Comparison of ENCODE assay signal across 13 cellular contexts in the genomic region with DNA sequence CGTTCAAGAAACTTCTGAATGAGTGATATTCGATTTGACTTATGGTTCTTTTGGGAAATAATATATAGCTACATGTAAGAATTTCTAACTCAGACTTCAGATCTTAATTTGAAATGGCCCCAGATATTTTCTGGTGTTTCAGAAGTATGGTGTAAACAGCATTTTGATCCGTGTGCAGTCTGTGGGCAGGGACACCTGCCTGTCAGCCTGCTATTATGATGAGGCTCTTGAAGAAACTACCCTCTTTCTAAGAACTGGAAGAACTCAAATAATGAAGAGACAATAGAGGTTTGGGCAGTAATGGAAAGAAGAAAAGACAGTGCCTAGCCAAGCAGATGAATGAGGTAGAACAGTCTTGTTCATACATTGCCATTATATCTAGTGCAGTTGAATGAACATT.
DNase-seq lines count a peak whose midpoint lies in the region; ATAC-seq, FAIRE-seq and TF ChIP-seq lines count a peak whose summit lies in the region.
"Had no signal": no experiment of that assay in that cellular context is flagged by ENCODE, and none has a peak within 500 bp of the region (broad histone marks: within the 10 kb centered on the region; RNA-seq: fewer than 3 reads in every experiment).

No MANE protein-coding gene starts in this region.

- dilution Hi-C loops in IMR-90 (cut with HindIII; ENCODE audit: low sequenced_read_pairs, unreplicated experiment), result no loop called here

- H3K23ac ChIP-seq in IMR-90 (ENCODE audit: low read depth, low read length), result no peak overlapping the region

- no peak overlapping the region for H4K8ac ChIP-seq in IMR-90 (ENCODE audit: low read depth in 2 of 2, low read length in 2 of 2)

- peak overlapping the region; percentile 35 for H2BK120ac ChIP-seq in IMR-90 (ENCODE audit: low read depth, low read length)

- no CpG with 5 or more reads among the region's 3 CpGs for WGBS in IMR-90 (ENCODE audit: extremely low coverage in 2 of 2, insufficient read length in 1 of 2), 2 experiments
- 27 to 49% (median 37%) methylated on average over 3 of the region's 3 CpGs for WGBS in stomach, 5 donors

- CTCF ChIA-PET in IMR-90 (lab: Yijun Ruan, JAX), result interaction anchor here (0.5 to 0.6 kb wide), 2 partner anchors 13 to 50 kb away, joined by 3 read pairs; no protein-coding TSS in a partner anchor
- CTCF ChIA-PET in CD4-positive, alpha-beta memory T cell (lab: Charles Lee; ENCODE audit: partially characterized antibody), result no interaction called here

- H3K9me3 Mint-ChIP-seq in astrocyte (ENCODE audit: unreplicated experiment), result peaks cover 1% of the 10 kb centered on the region
- H3K9me3 Mint-ChIP-seq in CD4-positive, alpha-beta memory T cell, result no peaks in the 10 kb centered on the region

- no peak overlapping the region for H2AK5ac ChIP-seq in IMR-90 (ENCODE audit: low read depth, low read length)

- no peak for TF ChIP-seq EP300 in stomach (IDR thresholded peaks at IDR 0.05)

- H3K4me2 ChIP-seq in IMR-90 (ENCODE audit: low read depth, low read length) (peak overlapping the region; percentile 82), astrocyte (ENCODE audit: low read length) (peak overlapping the region; percentile 88)

- no peak for TF ChIP-seq POLR2A in IMR-90 (IDR thresholded peaks at IDR 0.05; ENCODE audit: low read depth, low read length)
- TF ChIP-seq POLR2A in stomach (IDR thresholded peaks at IDR 0.05), result no peak
- no peak for TF ChIP-seq POLR2A in GM18505 (IDR thresholded peaks at IDR 0.05; ENCODE audit: borderline replicate concordance, extremely low read depth, insufficient read depth, insufficient read length)

- H3K4ac ChIP-seq in IMR-90 (ENCODE audit: low read depth, low read length), result peak overlapping the region; percentile 30; the same call in 1 of the 2 replicates

- no peaks in the 10 kb centered on the region; the same call in 1 of the 2 replicates for H3K36me3 ChIP-seq in IMR-90 (ENCODE audit: control insufficient read depth, insufficient read depth, low read length)
- H3K36me3 ChIP-seq in astrocyte (ENCODE audit: insufficient read depth, low read length), result no peaks in the 10 kb centered on the region
- H3K36me3 ChIP-seq in left lung, result no peaks in the 10 kb centered on the region
- peaks cover 0 to 1% (median under 1%) of the 10 kb centered on the region in 4 donors for H3K36me3 ChIP-seq in stomach
- H3K36me3 ChIP-seq in CD4-positive, alpha-beta memory T cell (ENCODE audit: insufficient read depth, low read length), result no peaks in the 10 kb centered on the region

- H3K36me3 Mint-ChIP-seq in astrocyte (ENCODE audit: low read depth, unreplicated experiment), result peaks cover 15% of the 10 kb centered on the region
- H3K36me3 Mint-ChIP-seq in CD4-positive, alpha-beta memory T cell, result no peaks in the 10 kb centered on the region

- H4K91ac ChIP-seq in IMR-90 (ENCODE audit: insufficient read depth, low read depth, low read length), result 0 out of 2 replicates have a peak overlapping the region, but pooled peaks have one; percentile 10

- no peaks in the 10 kb centered on the region for H3K27me3 Mint-ChIP-seq in astrocyte (ENCODE audit: low read depth, unreplicated experiment)
- H3K27me3 Mint-ChIP-seq in CD4-positive, alpha-beta memory T cell, result peaks cover 0 to 2% of the 10 kb centered on the region in 2 donors

- H2BK15ac ChIP-seq in IMR-90 (ENCODE audit: low read depth, low read length), result no peak overlapping the region

- ATAC-seq in IMR-90 (ENCODE audit: low read depth), result no peak
- ATAC-seq in left lung, result no peak
- ATAC-seq in GM18505 (IDR thresholded peaks at IDR 0.05; ENCODE audit: unreplicated experiment), result no peak
- ATAC-seq in HG03025 (IDR thresholded peaks at IDR 0.05; ENCODE audit: low FRiP score, unreplicated experiment), result no peak

- H3K4me1 Mint-ChIP-seq in astrocyte (ENCODE audit: low read depth, unreplicated experiment), result peaks cover 49% of the 10 kb centered on the region
- H3K4me1 Mint-ChIP-seq in CD4-positive, alpha-beta memory T cell, result peaks cover 18 to 36% (median 26%) of the 10 kb centered on the region in 4 donors

- peak overlapping the region; percentile 8; the same call in 1 of the 2 replicates for H3K27ac ChIP-seq in IMR-90 (ENCODE audit: insufficient read depth, low read length)
- H3K27ac ChIP-seq in astrocyte (ENCODE audit: low read depth, low read length), result peak overlapping the region; percentile 92
- peak overlapping the region; percentile 74 to 88 for H3K27ac ChIP-seq in left lung
- peak overlapping the region; percentile 77 to 96 (median 85) for H3K27ac ChIP-seq in stomach
- H3K27ac ChIP-seq in CD4-positive, alpha-beta memory T cell (ENCODE audit: low read depth, low read length), result no peak overlapping the region

- H3K9me3 ChIP-seq in IMR-90 (ENCODE audit: control insufficient read depth, insufficient read depth, low read length) (no peaks in the 10 kb centered on the region), astrocyte (ENCODE audit: insufficient read depth, low read depth, low read length) (no peaks in the 10 kb centered on the region), left lung (no peaks in the 10 kb centered on the region), stomach (no peaks in the 10 kb centered on the region)
- no peaks in the 10 kb centered on the region for H3K9me3 ChIP-seq in CD4-positive, alpha-beta memory T cell (ENCODE audit: control insufficient read depth in 1 of 2, low read length in 2 of 2)

- in situ Hi-C loops in IMR-90 (cut with MboI; ENCODE audit: low sequenced_read_pairs), result no loop called here

- H3K79me1 ChIP-seq in IMR-90 (ENCODE audit: low read depth in 1 of 2, low read length in 2 of 2), result peaks cover 5 to 14% of the 10 kb centered on the region in 2 experiments; a peak in 1 of 4 replicates

- peak overlapping the region; percentile 3; the same call in 1 of the 2 replicates for H2BK20ac ChIP-seq in IMR-90 (ENCODE audit: low read depth, low read length)

- H2AFZ ChIP-seq in IMR-90 (replicated peaks; ENCODE audit: low read length, poor library complexity) (no peak overlapping the region), astrocyte (ENCODE audit: low read depth, low read length) (no peak overlapping the region)

- H3K9me1 ChIP-seq in IMR-90 (ENCODE audit: insufficient read depth, low read length), result peaks cover 21% of the 10 kb centered on the region

- intact Hi-C loops in IMR-90 (cut with micrococcal nuclease) (loop anchor here (5.0 kb wide), 1 partner anchor 35 kb away; no protein-coding TSS in a partner anchor), left lung (cut with DNase I) (no loop called here), stomach (cut with DNase I; ENCODE audit: low total_unique reads) (no loop called here)
- intact Hi-C loops in CD4-positive, alpha-beta memory T cell (cut with micrococcal nuclease), result no loop called here

- H3K18ac ChIP-seq in IMR-90 (ENCODE audit: low read depth, low read length), result peak overlapping the region; percentile 17

- no peak overlapping the region for H3K56ac ChIP-seq in IMR-90 (ENCODE audit: extremely low read depth, insufficient read depth, low read length)

- peak overlapping the region; percentile 43 for H3K4me3 ChIP-seq in IMR-90 (ENCODE audit: insufficient read depth, low read depth, low read length)
- H3K4me3 ChIP-seq in astrocyte (ENCODE audit: insufficient read depth, low read depth, low read length), result peak overlapping the region; percentile 86
- peak overlapping the region; percentile 10 to 30 for H3K4me3 ChIP-seq in left lung
- H3K4me3 ChIP-seq in stomach, result peak overlapping the region; percentile 25 to 35 (median 30)
- H3K4me3 ChIP-seq in CD4-positive, alpha-beta memory T cell (ENCODE audit: low read length in 2 of 2), result no peak overlapping the region

- peaks cover 51% of the 10 kb centered on the region for H3K79me2 ChIP-seq in astrocyte (ENCODE audit: insufficient read depth, low read length)

- DNase-seq in IMR-90 (no peak), astrocyte (ENCODE audit: low read depth) (no peak), left lung (no peak), stomach (no peak), HCEC 1CT (no peak)
- no peak for DNase-seq in CD4-positive, alpha-beta memory T cell
- DNase-seq: foreskin melanocyte; mesendoderm; NCI-H510A; stimulated activated naive CD4-positive, alpha-beta T cell treated with Interleukin-2 at 50 U/mL for 16 hours; SW 1271 had no signal

- FAIRE-seq in astrocyte (lab: Jason Lieb, UNC), result no peak

- no peaks in the 10 kb centered on the region for H4K20me1 ChIP-seq in IMR-90 (ENCODE audit: insufficient read depth, low read length)
- H4K20me1 ChIP-seq in astrocyte (ENCODE audit: insufficient read depth, low read length), result peaks cover 37% of the 10 kb centered on the region

- peak overlapping the region; percentile 61 for H3K14ac ChIP-seq in IMR-90 (replicated peaks; ENCODE audit: low read depth, low read length)

- POLR2A ChIA-PET in IMR-90 (lab: Charles Lee; ENCODE audit: unreplicated experiment), result no interaction called here
- POLR2A ChIA-PET in CD4-positive, alpha-beta memory T cell (lab: Charles Lee; ENCODE audit: partially characterized antibody), result no interaction called here

- no peak for TF ChIP-seq CTCF in IMR-90 (conservative IDR thresholded peaks at IDR 0.05; ENCODE audit: low read depth, low read length)
- TF ChIP-seq CTCF in astrocyte (IDR thresholded peaks at IDR 0.05; ENCODE audit: insufficient read depth, low read depth, low read length), result no peak
- TF ChIP-seq CTCF in left lung (IDR thresholded peaks at IDR 0.05), result no peak
- no peak for TF ChIP-seq CTCF in stomach (IDR thresholded peaks at IDR 0.05)

- peak overlapping the region; percentile 1 for H3K27ac Mint-ChIP-seq in astrocyte (ENCODE audit: unreplicated experiment)
- peak overlapping the region in 1 of 7 donors; percentile 49 for H3K27ac Mint-ChIP-seq in CD4-positive, alpha-beta memory T cell

- TF ChIP-seq RAD21 in IMR-90 (IDR thresholded peaks at IDR 0.05; ENCODE audit: low read length), result no peak

- peak overlapping the region; percentile 34; the same call in 1 of the 2 replicates for H3K9ac ChIP-seq in IMR-90 (ENCODE audit: low read depth, low read length)
- peak overlapping the region; percentile 94 for H3K9ac ChIP-seq in astrocyte (ENCODE audit: low read length)

- H2BK5ac ChIP-seq in IMR-90 (ENCODE audit: low read depth, low read length, poor library complexity, severe bottlenecking), result no peak overlapping the region

- H2AK9ac ChIP-seq in IMR-90 (replicated peaks; ENCODE audit: low read depth, low read length, poor library complexity), result no peak overlapping the region

- peaks cover 23% of the 10 kb centered on the region for H3K4me1 ChIP-seq in IMR-90 (ENCODE audit: control insufficient read depth, insufficient read depth, low read length)
- H3K4me1 ChIP-seq in astrocyte (ENCODE audit: insufficient read depth, low read length), result peaks cover 48% of the 10 kb centered on the region
- peaks cover 0 to 20% of the 10 kb centered on the region in 2 donors for H3K4me1 ChIP-seq in left lung
- H3K4me1 ChIP-seq in stomach, result peaks cover 28 to 72% (median 46%) of the 10 kb centered on the region in 4 donors
- peaks cover 26% of the 10 kb centered on the region for H3K4me1 ChIP-seq in CD4-positive, alpha-beta memory T cell (ENCODE audit: insufficient read depth, low read length)

- H4K5ac ChIP-seq in IMR-90 (ENCODE audit: low read depth, low read length), result peak overlapping the region; percentile 45; the same call in 1 of the 2 replicates

- H3K27me3 ChIP-seq in IMR-90 (ENCODE audit: control insufficient read depth, insufficient read depth, low read length), result no peaks in the 10 kb centered on the region
- H3K27me3 ChIP-seq in astrocyte (ENCODE audit: insufficient read depth, low read length), result no peaks in the 10 kb centered on the region
- H3K27me3 ChIP-seq in left lung, result no peaks in the 10 kb centered on the region
- H3K27me3 ChIP-seq in stomach, result no peaks in the 10 kb centered on the region
- H3K27me3 ChIP-seq in CD4-positive, alpha-beta memory T cell (ENCODE audit: insufficient read depth, low read length), result no peaks in the 10 kb centered on the region

- H3K4me3 Mint-ChIP-seq in astrocyte (ENCODE audit: unreplicated experiment), result peak overlapping the region; percentile 80
- H3K4me3 Mint-ChIP-seq in CD4-positive, alpha-beta memory T cell, result peak overlapping the region in 1 of 8 donors; percentile 18

- no TSS peak for BruUV-seq in IMR-90 (replicated peaks; lab: Mats Ljungman, UMichigan)

Comparison
In these comparisons a context has a peak if more than half of its experiments do, and no peak if none do; other contexts are left out.
1. H3K4me3 ChIP-seq: peak in IMR-90 (single experiment), astrocyte (single experiment), left lung (2 of 2) and stomach (4 of 4); none in CD4-positive, alpha-beta memory T cell (0 of 2).